19 cellular contexts compared by ENCODE assay signal in the genomic region with DNA sequence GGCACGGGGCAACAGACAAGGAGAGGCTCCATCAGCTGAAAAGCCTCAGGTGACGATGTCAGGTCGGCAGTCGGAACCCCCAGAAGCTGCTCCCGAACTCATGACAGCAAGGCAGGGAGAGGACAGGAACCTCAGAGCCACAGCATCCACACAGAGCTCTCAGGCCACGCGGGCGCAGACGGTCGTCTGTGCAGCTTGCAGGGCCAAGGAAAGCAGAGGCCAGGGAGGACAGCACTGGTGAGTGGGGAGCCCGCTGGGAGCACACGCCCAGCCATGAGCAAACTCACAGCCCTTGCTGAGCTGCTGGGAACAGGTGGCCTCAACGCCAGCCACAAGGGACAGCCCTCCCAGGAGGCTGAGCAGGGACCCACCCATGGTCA.
DNase-seq lines count a peak whose midpoint lies in the region; ATAC-seq and TF ChIP-seq lines count a peak whose summit lies in the region.
"Had no signal": no experiment of that assay in that cellular context is flagged by ENCODE, and none has a peak within 500 bp of the region (broad histone marks: within the 10 kb centered on the region; RNA-seq: fewer than 3 reads in every experiment).

No MANE protein-coding gene starts in this region.

- peak overlapping the region in 1 of 2 experiments; percentile 72; a peak in 2 of 4 replicates for H4K8ac ChIP-seq in IMR-90 (ENCODE audit: low read depth in 2 of 2, low read length in 2 of 2)

- dilution Hi-C loops in IMR-90 (cut with HindIII; ENCODE audit: low sequenced_read_pairs, unreplicated experiment), result no loop called here

- H3K18ac ChIP-seq in IMR-90 (ENCODE audit: low read depth, low read length), result no peak overlapping the region; the same call in 1 of the 2 replicates

- no peak overlapping the region for H3K4me2 ChIP-seq in IMR-90 (ENCODE audit: low read depth, low read length)

- H3K4ac ChIP-seq in IMR-90 (ENCODE audit: low read depth, low read length), result peak overlapping the region; percentile 41

- no peak overlapping the region for H4K91ac ChIP-seq in IMR-90 (ENCODE audit: insufficient read depth, low read depth, low read length)

- no peak overlapping the region for H3K14ac ChIP-seq in IMR-90 (replicated peaks; ENCODE audit: low read depth, low read length)

- H2AK9ac ChIP-seq in IMR-90 (replicated peaks; ENCODE audit: low read depth, low read length, poor library complexity), result peak overlapping the region; percentile 16

- peaks cover 8% of the 10 kb centered on the region for H3K36me3 Mint-ChIP-seq in glutamatergic neuron (ENCODE audit: unreplicated experiment)
- no peaks in the 10 kb centered on the region for H3K36me3 Mint-ChIP-seq in osteocyte (ENCODE audit: unreplicated experiment)

- no peak overlapping the region for H2BK20ac ChIP-seq in IMR-90 (ENCODE audit: low read depth, low read length)

- TF ChIP-seq CTCF in IMR-90 (conservative IDR thresholded peaks at IDR 0.05; ENCODE audit: low read depth, low read length), result no peak
- TF ChIP-seq CTCF in glutamatergic neuron (IDR thresholded peaks at IDR 0.05; ENCODE audit: partially characterized antibody, unreplicated experiment), result no peak
- TF ChIP-seq CTCF in osteocyte (IDR thresholded peaks at IDR 0.05), result no peak

- WGBS in IMR-90 (ENCODE audit: extremely low coverage in 2 of 2, insufficient read length in 1 of 2), 2 experiments, result 86% methylated on average over 2 of the region's 13 CpGs; no CpG with 5 or more reads in 1 of the 2 experiments

- DNase-seq in NCI-H748 (lab: John Stamatoyannopoulos, UW; ENCODE audit: unreplicated experiment) (peak; percentile 23), NCI-H748 treated with DMSO at 0.1 percent for 48 hours (lab: John Stamatoyannopoulos, UW) (no peak), IMR-90 (no peak), glutamatergic neuron (no peak), osteocyte (ENCODE audit: extremely low spot score, unreplicated experiment) (no peak), cardiac septum (ENCODE audit: low spot score) (no peak), left lobe of liver (ENCODE audit: low spot score) (no peak)
- no peak for DNase-seq in activated CD4-positive, alpha-beta T cell treated with anti-CD3 and anti-CD28 coated beads, Interleukin-2, amount 50 U/mL, for 48 hours
- DNase-seq: AML-193, DMS 273 treated with DMSO at 0.1 percent for 48 hours, DND-41, KBM-7, MV-4-11, NCI-H187, NCI-H2227 treated with DMSO at 0.1 percent for 48 hours, NCI-H510A treated with DMSO at 0.1 percent for 48 hours, SHP77 had no signal

- intact Hi-C loops in IMR-90 (cut with micrococcal nuclease), result loop anchor here (5.0 kb wide), 1 partner anchor 57 kb away; no protein-coding TSS in a partner anchor
- intact Hi-C loops in cardiac septum (cut with DNase I), result no loop called here

- no peak overlapping the region for H3K9ac ChIP-seq in IMR-90 (ENCODE audit: low read depth, low read length)

- H3K4me1 Mint-ChIP-seq in glutamatergic neuron (ENCODE audit: low read depth, unreplicated experiment) (peaks cover 18% of the 10 kb centered on the region), osteocyte (ENCODE audit: unreplicated experiment) (peaks cover 18% of the 10 kb centered on the region)

- H3K4me1 ChIP-seq in IMR-90 (ENCODE audit: control insufficient read depth, insufficient read depth, low read length), result peaks cover 6% of the 10 kb centered on the region

- H3K27ac ChIP-seq in IMR-90 (ENCODE audit: insufficient read depth, low read length), result peak overlapping the region; percentile 35; the same call in 1 of the 2 replicates
- H3K27ac ChIP-seq: 22Rv1 had no signal

- CTCF ChIA-PET in IMR-90 (lab: Yijun Ruan, JAX), result no interaction called here

- H3K4me3 Mint-ChIP-seq in glutamatergic neuron (ENCODE audit: unreplicated experiment) (no peak overlapping the region), osteocyte (ENCODE audit: unreplicated experiment) (no peak overlapping the region)

- H2BK120ac ChIP-seq in IMR-90 (ENCODE audit: low read depth, low read length), result 0 out of 2 replicates have a peak overlapping the region, but pooled peaks have one; percentile 37

- peak; percentile 19 for ATAC-seq in IMR-90 (ENCODE audit: low read depth)
- no peak for ATAC-seq in left lobe of liver

- peak overlapping the region; percentile 87; the same call in 1 of the 2 replicates for H4K5ac ChIP-seq in IMR-90 (ENCODE audit: low read depth, low read length)

- H3K27me3 ChIP-seq in IMR-90 (ENCODE audit: control insufficient read depth, insufficient read depth, low read length), result no peaks in the 10 kb centered on the region

- peak overlapping the region; percentile 46 for H3K27ac Mint-ChIP-seq in glutamatergic neuron (ENCODE audit: unreplicated experiment)
- H3K27ac Mint-ChIP-seq in osteocyte (ENCODE audit: unreplicated experiment), result peak overlapping the region; percentile 57

- H2BK15ac ChIP-seq in IMR-90 (ENCODE audit: low read depth, low read length), result no peak overlapping the region

- no peaks in the 10 kb centered on the region for H3K9me3 ChIP-seq in IMR-90 (ENCODE audit: control insufficient read depth, insufficient read depth, low read length)

- no peak for TF ChIP-seq RAD21 in IMR-90 (IDR thresholded peaks at IDR 0.05; ENCODE audit: low read length)

- H3K9me1 ChIP-seq in IMR-90 (ENCODE audit: insufficient read depth, low read length), result peaks cover 10% of the 10 kb centered on the region; the same call in 1 of the 2 replicates

- no peak overlapping the region for H3K4me3 ChIP-seq in IMR-90 (ENCODE audit: insufficient read depth, low read depth, low read length)
- H3K4me3 ChIP-seq: SK-N-MC had no signal

- H3K27me3 Mint-ChIP-seq in glutamatergic neuron (ENCODE audit: unreplicated experiment) (peaks cover 8% of the 10 kb centered on the region), osteocyte (ENCODE audit: unreplicated experiment) (no peaks in the 10 kb centered on the region)

- no peak overlapping the region for H3K23ac ChIP-seq in IMR-90 (ENCODE audit: low read depth, low read length)

- peaks cover 14% of the 10 kb centered on the region for H3K9me3 Mint-ChIP-seq in glutamatergic neuron (ENCODE audit: unreplicated experiment)
- no peaks in the 10 kb centered on the region for H3K9me3 Mint-ChIP-seq in osteocyte (ENCODE audit: unreplicated experiment)

- in situ Hi-C loops in IMR-90 (cut with MboI; ENCODE audit: low sequenced_read_pairs), result no loop called here

- H2AK5ac ChIP-seq in IMR-90 (ENCODE audit: low read depth, low read length), result peak overlapping the region; percentile 29; the same call in 1 of the 2 replicates

- H2BK5ac ChIP-seq in IMR-90 (ENCODE audit: low read depth, low read length, poor library complexity, severe bottlenecking), result no peak overlapping the region

- H2AFZ ChIP-seq in IMR-90 (replicated peaks; ENCODE audit: low read length, poor library complexity), result peak overlapping the region; percentile 62

- peaks cover under 1 to 18% of the 10 kb centered on the region in 2 experiments; a peak in 3 of 4 replicates for H3K79me1 ChIP-seq in IMR-90 (ENCODE audit: low read depth in 1 of 2, low read length in 2 of 2)

- POLR2A ChIA-PET in IMR-90 (lab: Charles Lee; ENCODE audit: unreplicated experiment), result no interaction called here

- H3K36me3 ChIP-seq in IMR-90 (ENCODE audit: control insufficient read depth, insufficient read depth, low read length), result no peaks in the 10 kb centered on the region

- TF ChIP-seq POLR2A in IMR-90 (IDR thresholded peaks at IDR 0.05; ENCODE audit: low read depth, low read length), result no peak

- no TSS peak for BruUV-seq in IMR-90 (replicated peaks; lab: Mats Ljungman, UMichigan)

- H3K56ac ChIP-seq in IMR-90 (ENCODE audit: extremely low read depth, insufficient read depth, low read length), result no peak overlapping the region

- no peaks in the 10 kb centered on the region for H4K20me1 ChIP-seq in IMR-90 (ENCODE audit: insufficient read depth, low read length)

TF ChIP-seq in IMR-90, 13 proteins besides CTCF, POLR2A, EP300 and RAD21:
- TF ChIP-seq MXI1 (IDR thresholded peaks at IDR 0.05; ENCODE audit: borderline replicate concordance, low read depth, low read length) (no peak), CEBPB (IDR thresholded peaks at IDR 0.05; ENCODE audit: low read depth, low read length) (no peak), RCOR1 (IDR thresholded peaks at IDR 0.05; ENCODE audit: insufficient replicate concordance, low read length) (no peak), CHD1 (IDR thresholded peaks at IDR 0.05; ENCODE audit: low read depth, low read length) (no peak), NFE2L2 (IDR thresholded peaks at IDR 0.05; ENCODE audit: low read depth, low read length) (no peak), FOS (IDR thresholded peaks at IDR 0.05; ENCODE audit: low read depth, low read length) (no peak)
